24 cellular contexts compared by ENCODE assay signal in genomic region chr13:41833851-41834250, GRCh38.
DNase-seq lines count a peak whose midpoint lies in the region; ATAC-seq, FAIRE-seq and TF ChIP-seq lines count a peak whose summit lies in the region.
"Had no signal": no experiment of that assay in that cellular context is flagged by ENCODE, and none has a peak within 500 bp of the region (broad histone marks: within the 10 kb centered on the region; RNA-seq: fewer than 3 reads in every experiment).

No MANE protein-coding gene starts in this region.

- no peak overlapping the region for H3K14ac ChIP-seq in IMR-90 (replicated peaks; ENCODE audit: low read depth, low read length)

- H3K23ac ChIP-seq in IMR-90 (ENCODE audit: low read depth, low read length), result no peak overlapping the region

- dilution Hi-C loops in IMR-90 (cut with HindIII; ENCODE audit: low sequenced_read_pairs, unreplicated experiment), result no loop called here

- H2BK20ac ChIP-seq in IMR-90 (ENCODE audit: low read depth, low read length), result no peak overlapping the region

- peaks cover 0 to 3% of the 10 kb centered on the region in 2 experiments; a peak in 2 of 4 replicates for H3K79me1 ChIP-seq in IMR-90 (ENCODE audit: low read depth in 1 of 2, low read length in 2 of 2)

- TF ChIP-seq POLR2A in A549 (IDR thresholded peaks at IDR 0.05; ENCODE audit: low read length) (no peak), IMR-90 (IDR thresholded peaks at IDR 0.05; ENCODE audit: low read depth, low read length) (no peak), ovary (IDR thresholded peaks at IDR 0.05) (no peak)

- no peak overlapping the region for H3K4me3 ChIP-seq in A549
- H3K4me3 ChIP-seq in IMR-90 (ENCODE audit: insufficient read depth, low read depth, low read length), result no peak overlapping the region
- no peak overlapping the region for H3K4me3 ChIP-seq in fibroblast of the aortic adventitia (ENCODE audit: low read depth, low read length)
- no peak overlapping the region for H3K4me3 ChIP-seq in ovary
- H3K4me3 ChIP-seq: SJCRH30 had no signal

- no peaks in the 10 kb centered on the region for H3K9me3 ChIP-seq in A549
- H3K9me3 ChIP-seq in IMR-90 (ENCODE audit: control insufficient read depth, insufficient read depth, low read length), result no peaks in the 10 kb centered on the region
- H3K9me3 ChIP-seq in ovary, result no peaks in the 10 kb centered on the region
- H3K9me3 ChIP-seq: SJCRH30 had no signal

- TF ChIP-seq RAD21 in A549 (conservative IDR thresholded peaks at IDR 0.05 in 1 of 2, IDR thresholded peaks at IDR 0.05 in 1 of 2) (no peak), IMR-90 (IDR thresholded peaks at IDR 0.05; ENCODE audit: low read length) (no peak)

- H3K18ac ChIP-seq in IMR-90 (ENCODE audit: low read depth, low read length), result no peak overlapping the region

- H4K20me1 ChIP-seq in IMR-90 (ENCODE audit: insufficient read depth, low read length), result no peaks in the 10 kb centered on the region

- H3K27ac ChIP-seq in A549, result no peak overlapping the region
- H3K27ac ChIP-seq in IMR-90 (ENCODE audit: insufficient read depth, low read length), result no peak overlapping the region
- no peak overlapping the region for H3K27ac ChIP-seq in ovary
- H3K27ac ChIP-seq: C4-2B, KMS-11, SJCRH30 had no signal

- no peak for TF ChIP-seq EP300 in A549 (IDR thresholded peaks at IDR 0.05)
- TF ChIP-seq EP300 in ovary (IDR thresholded peaks at IDR 0.05), result no peak

- DNase-seq in A549 (ENCODE audit: low read depth in 1 of 2, low spot score in 1 of 2) (no peak), IMR-90 (peak; percentile 40), fibroblast of the aortic adventitia (ENCODE audit: low read depth) (peak; percentile 36), NCI-H446 (lab: John Stamatoyannopoulos, UW) (no peak), ovary (no peak), NCI-H1092 treated with DMSO at 0.1 percent for 48 hours (lab: John Stamatoyannopoulos, UW) (no peak)
- DNase-seq: 8988T; AML-193; Calu3; CD8-positive, alpha-beta memory T cell; DMS153; H9; HFFc6; NCI-H1105 treated with DMSO at 0.1 percent for 48 hours; NCI-H2029 treated with DMSO at 0.1 percent for 48 hours; NCI-H2171; NCI-H345; NCI-H526; SJCRH30 had no signal

- H3K27me3 ChIP-seq in IMR-90 (ENCODE audit: control insufficient read depth, insufficient read depth, low read length) (no peaks in the 10 kb centered on the region), ovary (no peaks in the 10 kb centered on the region)
- H3K27me3 ChIP-seq: SJCRH30 had no signal

- H4K8ac ChIP-seq in IMR-90 (ENCODE audit: low read depth in 2 of 2, low read length in 2 of 2), result no peak overlapping the region

- CTCF ChIA-PET in A549 (lab: Yijun Ruan, JAX), result interaction anchor here (1.6 kb wide), 1 partner anchor 165 kb away, joined by 5 read pairs; no protein-coding TSS in a partner anchor
- CTCF ChIA-PET in IMR-90 (lab: Yijun Ruan, JAX), result no interaction called here

- H3K56ac ChIP-seq in IMR-90 (ENCODE audit: extremely low read depth, insufficient read depth, low read length), result no peak overlapping the region

- no peak for FAIRE-seq in A549 (lab: Jason Lieb, UNC)
- peak; percentile 5 for FAIRE-seq in colon (lab: Jason Lieb, UNC)
- FAIRE-seq: HTR-8/SVneo, RCC 7860 had no signal

- no peak overlapping the region for H3K4ac ChIP-seq in IMR-90 (ENCODE audit: low read depth, low read length)

- BruUV-seq in IMR-90 (replicated peaks; lab: Mats Ljungman, UMichigan), result no TSS peak

- no peak overlapping the region for H2AK9ac ChIP-seq in IMR-90 (replicated peaks; ENCODE audit: low read depth, low read length, poor library complexity)

- no peak for ATAC-seq in A549
- ATAC-seq in IMR-90 (ENCODE audit: low read depth), result no peak

- H4K91ac ChIP-seq in IMR-90 (ENCODE audit: insufficient read depth, low read depth, low read length), result no peak overlapping the region

- H3K36me3 ChIP-seq in IMR-90 (ENCODE audit: control insufficient read depth, insufficient read depth, low read length) (peaks cover 2% of the 10 kb centered on the region; the same call in 1 of the 2 replicates), ovary (no peaks in the 10 kb centered on the region)

- no peak overlapping the region for H4K5ac ChIP-seq in IMR-90 (ENCODE audit: low read depth, low read length)

- H2BK15ac ChIP-seq in IMR-90 (ENCODE audit: low read depth, low read length), result no peak overlapping the region

- H2AK5ac ChIP-seq in IMR-90 (ENCODE audit: low read depth, low read length), result no peak overlapping the region

- intact Hi-C loops in IMR-90 (cut with micrococcal nuclease), result no loop called here
- intact Hi-C loops in ovary (cut with DNase I), result no loop called here

- H2BK120ac ChIP-seq in IMR-90 (ENCODE audit: low read depth, low read length), result no peak overlapping the region

- H3K4me2 ChIP-seq in A549 (peak overlapping the region; percentile 48), IMR-90 (ENCODE audit: low read depth, low read length) (no peak overlapping the region)
- H3K4me2 ChIP-seq: KMS-11 had no signal

- no peak overlapping the region for H2BK5ac ChIP-seq in IMR-90 (ENCODE audit: low read depth, low read length, poor library complexity, severe bottlenecking)

- no peak overlapping the region for H3K9ac ChIP-seq in IMR-90 (ENCODE audit: low read depth, low read length)
- H3K9ac ChIP-seq: KMS-11 had no signal

- TF ChIP-seq CTCF in A549 (IDR thresholded peaks at IDR 0.05) (no peak), IMR-90 (conservative IDR thresholded peaks at IDR 0.05; ENCODE audit: low read depth, low read length) (no peak), fibroblast of the aortic adventitia (IDR thresholded peaks at IDR 0.05; ENCODE audit: insufficient read depth, low read length) (no peak), ovary (IDR thresholded peaks at IDR 0.05) (no peak)

- POLR2A ChIA-PET in A549 (lab: Yijun Ruan, JAX) (no interaction called here), IMR-90 (lab: Charles Lee; ENCODE audit: unreplicated experiment) (no interaction called here)

- peaks cover 2% of the 10 kb centered on the region; the same call in 1 of the 2 replicates for H3K9me1 ChIP-seq in IMR-90 (ENCODE audit: insufficient read depth, low read length)

- H3K4me1 ChIP-seq in A549, result peaks cover 41% of the 10 kb centered on the region
- peaks cover under 1% of the 10 kb centered on the region for H3K4me1 ChIP-seq in IMR-90 (ENCODE audit: control insufficient read depth, insufficient read depth, low read length)
- no peaks in the 10 kb centered on the region for H3K4me1 ChIP-seq in ovary (ENCODE audit: insufficient read depth)
- H3K4me1 ChIP-seq: SJCRH30 had no signal

- no peak overlapping the region for H2AFZ ChIP-seq in IMR-90 (replicated peaks; ENCODE audit: low read length, poor library complexity)

- in situ Hi-C loops in IMR-90 (cut with MboI; ENCODE audit: low sequenced_read_pairs), result no loop called here

TF ChIP-seq in A549, 52 proteins besides CTCF, POLR2A, EP300 and RAD21 (continues in another document):
- TF ChIP-seq ATOH8 (CRISPR knock-in tag; IDR thresholded peaks at IDR 0.05; ENCODE audit: low read depth), result no peak
- TF ChIP-seq RARB (CRISPR knock-in tag; IDR thresholded peaks at IDR 0.05), result no peak
- TF ChIP-seq RNF2 (IDR thresholded peaks at IDR 0.05; ENCODE audit: borderline replicate concordance, low read depth), result no peak
- no peak for TF ChIP-seq CBX2 (IDR thresholded peaks at IDR 0.05; ENCODE audit: borderline replicate concordance, low read depth)
- no peak for TF ChIP-seq KDM5A (IDR thresholded peaks at IDR 0.05)

TF ChIP-seq in IMR-90, 13 proteins besides CTCF, POLR2A, EP300 and RAD21:
- TF ChIP-seq RFX5 (IDR thresholded peaks at IDR 0.05; ENCODE audit: low read depth, low read length) (no peak), CEBPB (IDR thresholded peaks at IDR 0.05; ENCODE audit: low read depth, low read length) (peak; percentile 23; the same call in 1 of the 2 replicates)
TF ChIP-seq in IMR-90: peak in this region for 1.

Comparison
In these comparisons a context has a peak if more than half of its experiments do, and no peak if none do; other contexts are left out.
1. DNase-seq: peak in IMR-90 (single experiment) and fibroblast of the aortic adventitia (single experiment); none in A549 (0 of 2), NCI-H446 (0 of 2), ovary (0 of 5) and NCI-H1092 treated with DMSO at 0.1 percent for 48 hours (single experiment).